Comparison of ENCODE assay signal across 1 cellular context in the genomic region with DNA sequence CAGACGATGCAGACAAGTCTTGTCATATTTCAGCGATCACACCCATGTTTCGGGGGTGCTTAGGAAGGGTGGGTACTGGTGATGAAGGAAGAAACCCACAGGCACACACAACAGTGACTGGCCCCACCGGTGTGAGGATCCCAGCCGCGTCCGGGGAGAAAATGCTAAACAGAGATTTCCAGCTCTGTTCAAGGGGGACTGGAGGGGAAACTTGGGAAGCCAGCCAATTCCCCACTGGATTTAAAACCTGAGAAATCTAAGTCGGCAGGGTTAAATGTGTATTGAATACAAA.
TF ChIP-seq lines count a peak whose summit lies in the region.

No MANE protein-coding gene starts in this region.

TF ChIP-seq in K562, 482 proteins besides CTCF, POLR2A, EP300 and RAD21:
- TF ChIP-seq, protein P1, sequence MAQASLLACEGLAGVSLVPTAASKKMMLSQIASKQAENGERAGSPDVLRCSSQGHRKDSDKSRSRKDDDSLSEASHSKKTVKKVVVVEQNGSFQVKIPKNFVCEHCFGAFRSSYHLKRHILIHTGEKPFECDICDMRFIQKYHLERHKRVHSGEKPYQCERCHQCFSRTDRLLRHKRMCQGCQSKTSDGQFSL (CRISPR knock-in tag; IDR thresholded peaks at IDR 0.05) = 0 out of 2 replicates have a peak, but pooled peaks have one; percentile 18
- TF ChIP-seq, protein P1 (tag; IDR thresholded peaks at IDR 0.05) = no peak
- TF ChIP-seq MAFF (IDR thresholded peaks at IDR 0.05; ENCODE audit: low read length) = no peak
